In genomic region chr3:105843895-105844500, GRCh38 we compare ENCODE assay signal across 17 cellular contexts. TPM values are rescaled to one million over a fixed set of nuclear protein-coding genes. Genes with fewer than 3 reads are reported as not detected.
A peak's percentile ranks its signal among the peaks of the same experiment; 100 is the strongest.
DNase-seq lines count a peak whose midpoint lies in the region; ATAC-seq and TF ChIP-seq lines count a peak whose summit lies in the region.
"Had no signal": no experiment of that assay in that cellular context is flagged by ENCODE, and none has a peak within 500 bp of the region (broad histone marks: within the 10 kb centered on the region; RNA-seq: fewer than 3 reads in every experiment).

No MANE protein-coding gene starts in this region.

- no peak overlapping the region for H3K9ac ChIP-seq in Karpas-422 (ENCODE audit: low read length)

- H3K27me3 Mint-ChIP-seq in T-helper 2 cell treated with Interferon-gamma antibody and Interleukin-4, amounts not matched to agents 5 μg/mL and 100 μg/mL, for 36 hours (ENCODE audit: low read depth): no peaks in the 10 kb centered on the region
- H3K27me3 Mint-ChIP-seq: activated CD4-positive, alpha-beta T cell treated with anti-CD3 and anti-CD28 coated beads, Interleukin-2, amount 10 ng/mL, durations not matched to agents 7 days and 5 days had no signal

- H3K27ac ChIP-seq in urinary bladder (ENCODE audit: low read depth): peak overlapping the region; percentile 10
- H3K27ac ChIP-seq in ovary: peak overlapping the region in 1 of 2 donors; percentile 5
- H3K27ac ChIP-seq in Karpas-422 (ENCODE audit: low read length): no peak overlapping the region
- H3K27ac ChIP-seq: vagina had no signal

- ATAC-seq in Right ventricle myocardium inferior (peak; percentile 86), left lobe of liver (peak; percentile 67)
- ATAC-seq: HCT116 had no signal

- H3K4me1 ChIP-seq in urinary bladder (ENCODE audit: insufficient read depth): no peaks in the 10 kb centered on the region
- peaks cover 4% of the 10 kb centered on the region for H3K4me1 ChIP-seq in ovary (ENCODE audit: insufficient read depth)
- peaks cover 57% of the 10 kb centered on the region for H3K4me1 ChIP-seq in Karpas-422 (ENCODE audit: low read length)

- peaks cover 29% of the 10 kb centered on the region for H3K4me1 Mint-ChIP-seq in T-helper 2 cell treated with Interferon-gamma antibody and Interleukin-4, amounts not matched to agents 5 μg/mL and 100 μg/mL, for 36 hours (ENCODE audit: low read depth)

- H4K20me1 ChIP-seq in Karpas-422 (ENCODE audit: insufficient read depth, low read depth, low read length): no peaks in the 10 kb centered on the region

- TF ChIP-seq CTCF in choroid plexus epithelial cell (conservative IDR thresholded peaks at IDR 0.05; ENCODE audit: low read depth, low read length) (no peak), ovary (IDR thresholded peaks at IDR 0.05) (no peak)

- H3K36me3 Mint-ChIP-seq in T-helper 2 cell treated with Interferon-gamma antibody and Interleukin-4, amounts not matched to agents 5 μg/mL and 100 μg/mL, for 36 hours (ENCODE audit: low read depth): peaks cover 46% of the 10 kb centered on the region

- H3K4me3 ChIP-seq in choroid plexus epithelial cell (ENCODE audit: low read depth, low read length): no peak overlapping the region
- no peak overlapping the region for H3K4me3 ChIP-seq in urinary bladder (ENCODE audit: low read depth, low read length)
- no peak overlapping the region for H3K4me3 ChIP-seq in ovary
- no peak overlapping the region for H3K4me3 ChIP-seq in Karpas-422 (ENCODE audit: low read length)
- H3K4me3 ChIP-seq: esophagus muscularis mucosa, vagina had no signal

- no peaks in the 10 kb centered on the region for H3K36me3 ChIP-seq in urinary bladder (ENCODE audit: insufficient read depth)
- no peaks in the 10 kb centered on the region for H3K36me3 ChIP-seq in ovary
- peaks cover 56% of the 10 kb centered on the region for H3K36me3 ChIP-seq in Karpas-422 (ENCODE audit: insufficient read depth, low read length)
- H3K36me3 ChIP-seq: vagina had no signal

- 86% methylated on average over 6 of the region's 6 CpGs for WGBS in urinary bladder
- 82 to 88% (median 83%) methylated on average over 6 of the region's 6 CpGs for WGBS in ovary, 3 donors

- no peaks in the 10 kb centered on the region for H3K9me2 ChIP-seq in Karpas-422 (replicated peaks; ENCODE audit: insufficient read depth, low read length)

- H3K4me3 Mint-ChIP-seq in T-helper 2 cell treated with Interferon-gamma antibody and Interleukin-4, amounts not matched to agents 5 μg/mL and 100 μg/mL, for 36 hours: no peak overlapping the region
- H3K4me3 Mint-ChIP-seq: activated CD4-positive, alpha-beta T cell treated with anti-CD3 and anti-CD28 coated beads, Interleukin-2, amount 10 ng/mL, durations not matched to agents 7 days and 5 days had no signal

- intact Hi-C loops in Right ventricle myocardium inferior (cut with DNase I): no loop called here
- intact Hi-C loops in cardiac septum (cut with DNase I): no loop called here
- intact Hi-C loops in ovary (cut with DNase I): no loop called here

- H3K27ac Mint-ChIP-seq in T-helper 2 cell treated with Interferon-gamma antibody and Interleukin-4, amounts not matched to agents 5 μg/mL and 100 μg/mL, for 36 hours: no peak overlapping the region
- H3K27ac Mint-ChIP-seq: activated CD4-positive, alpha-beta T cell treated with anti-CD3 and anti-CD28 coated beads, Interleukin-2, amount 10 ng/mL, durations not matched to agents 7 days and 5 days had no signal

- no peaks in the 10 kb centered on the region for H3K9me3 Mint-ChIP-seq in T-helper 2 cell treated with Interferon-gamma antibody and Interleukin-4, amounts not matched to agents 5 μg/mL and 100 μg/mL, for 36 hours

- H2AFZ ChIP-seq in Karpas-422 (ENCODE audit: low read length): no peak overlapping the region

- H3K4me2 ChIP-seq in Karpas-422 (ENCODE audit: low read depth, low read length, poor library complexity, severe bottlenecking): no peak overlapping the region

- peaks cover 92% of the 10 kb centered on the region for H3K79me2 ChIP-seq in Karpas-422 (ENCODE audit: low read length)

- H3K27me3 ChIP-seq in ovary: no peaks in the 10 kb centered on the region
- no peaks in the 10 kb centered on the region for H3K27me3 ChIP-seq in Karpas-422 (ENCODE audit: low read length)
- H3K27me3 ChIP-seq: esophagus muscularis mucosa, vagina had no signal

- H3K9me3 ChIP-seq in ovary: no peaks in the 10 kb centered on the region
- H3K9me3 ChIP-seq in Karpas-422 (ENCODE audit: low read length): no peaks in the 10 kb centered on the region
- H3K9me3 ChIP-seq: esophagus muscularis mucosa, vagina had no signal

- TF ChIP-seq POLR2A in ovary (IDR thresholded peaks at IDR 0.05): no peak

- DNase-seq in Right ventricle myocardium inferior (ENCODE audit: missing footprints) (no peak), cardiac septum (ENCODE audit: low spot score) (no peak), choroid plexus epithelial cell (ENCODE audit: low read depth) (peak; percentile 72), left lobe of liver (ENCODE audit: low spot score) (no peak), ovary (no peak), Karpas-422 (no peak)
- DNase-seq in T-helper 2 cell treated with Interferon-gamma antibody and Interleukin-4, amounts not matched to agents 5 μg/mL and 100 μg/mL, for 36 hours (ENCODE audit: low spot score): no peak
- DNase-seq: activated CD4-positive, alpha-beta T cell treated with anti-CD3 and anti-CD28 coated beads, Interleukin-2, amount 10 ng/mL, durations not matched to agents 7 days and 5 days; activated effector memory CD4-positive, alpha-beta T cell treated with anti-CD3 and anti-CD28 coated beads, Interleukin-2, amount 50 U/mL, for 16 hours; effector CD8-positive, alpha-beta T cell; left cardiac atrium; NCI-H1105 treated with DMSO at 0.1 percent for 48 hours; NCI-H526 had no signal

- TF ChIP-seq EP300 in ovary (IDR thresholded peaks at IDR 0.05): no peak

RNA-seq across cellular contexts. Expression of gene CBLB, which starts 24.8 kb away (rescaled TPM):
- total RNA-seq in Right ventricle myocardium inferior: 54.6 TPM
- 38.6 TPM for total RNA-seq in cardiac septum
- total RNA-seq in left lobe of liver: 9.5 TPM
- 126 TPM for total RNA-seq in urinary bladder
- 14.4 TPM for polyA plus RNA-seq in urinary bladder
- total RNA-seq in ovary: 100 to 1,000 TPM in 1 of 7 donors, 10 to 100 TPM in 6; 30.6 to 133 (median 40.5) TPM
- 10 to 100 TPM; 14.8 to 51.8 TPM for polyA plus RNA-seq in ovary
- total RNA-seq in Karpas-422 (2014; rRNA removed; shearing (Covaris generic); ENCODE audit: low replicate concordance): 94.9 and 98.8 TPM in 2 replicates
